In genomic region chr11:44709966-44710365, GRCh38 we compare ENCODE assay signal across 17 cellular contexts. TPM values are rescaled to one million over a fixed set of nuclear protein-coding genes. Genes with fewer than 3 reads are reported as not detected.
A peak's percentile ranks its signal among the peaks of the same experiment; 100 is the strongest.
DNase-seq lines count a peak whose midpoint lies in the region; ATAC-seq and TF ChIP-seq lines count a peak whose summit lies in the region.
"Had no signal": no experiment of that assay in that cellular context is flagged by ENCODE, and none has a peak within 500 bp of the region (broad histone marks: within the 10 kb centered on the region; RNA-seq: fewer than 3 reads in every experiment).

No MANE protein-coding gene starts in this region.

- no peaks in the 10 kb centered on the region for H3K79me2 ChIP-seq in osteoblast (ENCODE audit: insufficient read depth, low read length)

- H3K27me3 Mint-ChIP-seq in stimulated activated memory B cell treated with anti-CD40 and anti-IgM and Interleukin-4, amounts not matched to agents 10 μg/mL and 1 μg/mL and 100 μg/mL, for 72 hours, result peaks cover 38% of the 10 kb centered on the region

- no peak overlapping the region for H3K4me3 ChIP-seq in fibroblast of mammary gland (ENCODE audit: control insufficient read depth, low read depth, low read length)
- no peak overlapping the region for H3K4me3 ChIP-seq in osteoblast (ENCODE audit: insufficient read depth, low read length)
- H3K4me3 ChIP-seq in uterus, result no peak overlapping the region
- no peak overlapping the region for H3K4me3 ChIP-seq in heart right ventricle
- H3K4me3 ChIP-seq: right lobe of liver, tibial artery had no signal

- H3K4me1 Mint-ChIP-seq in stimulated activated memory B cell treated with anti-CD40 and anti-IgM and Interleukin-4, amounts not matched to agents 10 μg/mL and 1 μg/mL and 100 μg/mL, for 72 hours, result no peaks in the 10 kb centered on the region
- H3K4me1 Mint-ChIP-seq: activated B cell treated with CpG ODN at 0.5 μM for 24 hours, immature natural killer cell had no signal

- intact Hi-C loops in uterus (cut with DNase I; ENCODE audit: low total_unique reads) (no loop called here), heart right ventricle (cut with DNase I) (loop anchor here in 2 of 10 donors (10.0 kb wide), 1 partner anchor 75 kb away; no protein-coding TSS in a partner anchor)

- peak overlapping the region; percentile 34 for H3K4me2 ChIP-seq in osteoblast (ENCODE audit: insufficient read depth, low read length)

- 74 to 82% methylated on average over 3 of the region's 3 CpGs for WGBS in heart right ventricle, 2 donors

- H2AFZ ChIP-seq in osteoblast (ENCODE audit: low read length), result no peak overlapping the region

- H3K4me1 ChIP-seq in osteoblast (ENCODE audit: insufficient read depth, low read length) (peaks cover 34% of the 10 kb centered on the region), uterus (no peaks in the 10 kb centered on the region), heart right ventricle (peaks cover 0 to 21% (median 0%) of the 10 kb centered on the region in 9 donors)

- TF ChIP-seq CTCF in fibroblast of mammary gland (conservative IDR thresholded peaks at IDR 0.05; ENCODE audit: control insufficient read depth, insufficient read depth, low read depth, low read length) (no peak), osteoblast (IDR thresholded peaks at IDR 0.05; ENCODE audit: extremely low read depth, low read depth, low read length) (no peak), uterus (IDR thresholded peaks at IDR 0.05) (no peak), heart right ventricle (IDR thresholded peaks at IDR 0.05) (no peak)

- H3K36me3 Mint-ChIP-seq in stimulated activated memory B cell treated with anti-CD40 and anti-IgM and Interleukin-4, amounts not matched to agents 10 μg/mL and 1 μg/mL and 100 μg/mL, for 72 hours, result no peaks in the 10 kb centered on the region
- H3K36me3 Mint-ChIP-seq: immature natural killer cell, T-cell had no signal

- H3K9me3 ChIP-seq in osteoblast (ENCODE audit: low read depth, low read length), result no peaks in the 10 kb centered on the region
- H3K9me3 ChIP-seq in uterus, result no peaks in the 10 kb centered on the region
- peaks cover 0 to 7% (median 0%) of the 10 kb centered on the region in 11 donors for H3K9me3 ChIP-seq in heart right ventricle
- H3K9me3 ChIP-seq: right lobe of liver had no signal

- no peak for ATAC-seq in stimulated activated memory B cell treated with anti-CD40 and anti-IgM and Interleukin-4, amounts not matched to agents 10 μg/mL and 1 μg/mL and 100 μg/mL, for 72 hours
- ATAC-seq in heart right ventricle, result no peak
- ATAC-seq: T-cell had no signal

- DNase-seq in EL, result peak; percentile 33
- DNase-seq in fibroblast of mammary gland (ENCODE audit: low read depth), result peak; percentile 57
- DNase-seq in osteoblast (ENCODE audit: insufficient read length, low spot score, missing footprints), result peak; percentile 86
- no peak for DNase-seq in NCI-H2107 treated with DMSO at 0.1 percent for 48 hours (lab: John Stamatoyannopoulos, UW; ENCODE audit: unreplicated experiment)
- no peak for DNase-seq in uterus
- no peak for DNase-seq in heart right ventricle
- DNase-seq: activated B cell treated with CpG ODN at 0.5 μM for 24 hours; activated effector memory CD4-positive, alpha-beta T cell treated with Interleukin-2 at 50 U/mL for 16 hours; immature natural killer cell; NCI-H2029 treated with DMSO at 0.1 percent for 48 hours; NCI-H69; stimulated activated CD4-positive, alpha-beta T cell treated with anti-CD3 and anti-CD28 coated beads, Interleukin-4, amount 100 ng/mL, for 1 hour; T-cell; tibial artery had no signal

- no peaks in the 10 kb centered on the region for H3K36me3 ChIP-seq in osteoblast (ENCODE audit: insufficient read depth, low read length)
- H3K36me3 ChIP-seq in uterus, result no peaks in the 10 kb centered on the region
- H3K36me3 ChIP-seq in heart right ventricle, result no peaks in the 10 kb centered on the region
- H3K36me3 ChIP-seq: right lobe of liver, tibial artery had no signal

- no peak overlapping the region for H3K27ac ChIP-seq in osteoblast (ENCODE audit: low read depth, low read length)
- no peak overlapping the region for H3K27ac ChIP-seq in uterus
- no peak overlapping the region for H3K27ac ChIP-seq in heart right ventricle
- H3K27ac ChIP-seq: right lobe of liver, tibial artery had no signal

- TF ChIP-seq POLR2A in uterus (IDR thresholded peaks at IDR 0.05), result no peak

- peaks cover 14% of the 10 kb centered on the region for H3K9me3 Mint-ChIP-seq in stimulated activated memory B cell treated with anti-CD40 and anti-IgM and Interleukin-4, amounts not matched to agents 10 μg/mL and 1 μg/mL and 100 μg/mL, for 72 hours
- H3K9me3 Mint-ChIP-seq: immature natural killer cell had no signal

- no peak overlapping the region for H3K4me3 Mint-ChIP-seq in stimulated activated memory B cell treated with anti-CD40 and anti-IgM and Interleukin-4, amounts not matched to agents 10 μg/mL and 1 μg/mL and 100 μg/mL, for 72 hours
- H3K4me3 Mint-ChIP-seq: activated B cell treated with CpG ODN at 0.5 μM for 24 hours, immature natural killer cell, T-cell had no signal

- H3K27me3 ChIP-seq in osteoblast (ENCODE audit: insufficient read depth, low read length) (peaks cover 17% of the 10 kb centered on the region), uterus (no peaks in the 10 kb centered on the region), heart right ventricle (no peaks in the 10 kb centered on the region)
- H3K27me3 ChIP-seq: right lobe of liver, tibial artery had no signal

- H4K20me1 ChIP-seq in osteoblast (ENCODE audit: insufficient read depth, low read length), result no peaks in the 10 kb centered on the region

- H3K27ac Mint-ChIP-seq in stimulated activated memory B cell treated with anti-CD40 and anti-IgM and Interleukin-4, amounts not matched to agents 10 μg/mL and 1 μg/mL and 100 μg/mL, for 72 hours, result no peak overlapping the region
- H3K27ac Mint-ChIP-seq: activated B cell treated with CpG ODN at 0.5 μM for 24 hours, immature natural killer cell, T-cell had no signal

TF ChIP-seq in PFSK-1, 5 proteins besides CTCF, POLR2A, EP300 and RAD21:
- TF ChIP-seq FOXP2 (optimal IDR thresholded peaks at IDR 0.05; ENCODE audit: borderline replicate concordance, extremely low read depth, extremely low read length, insufficient read depth) (no peak), SIN3A (IDR thresholded peaks at IDR 0.05; ENCODE audit: borderline replicate concordance, insufficient read depth, low read length) (0 out of 2 replicates have a peak, but pooled peaks have one; percentile 23), TAF1 (IDR thresholded peaks at IDR 0.05; ENCODE audit: borderline replicate concordance, insufficient read depth, low read length) (no peak)

RNA-seq across cellular contexts. Expression of gene TSPAN18, which starts 16.8 kb away (rescaled TPM):
- 26.6 TPM for polyA plus RNA-seq in PFSK-1 (2012; ENCODE audit: insufficient read length, low read depth)
- total RNA-seq in osteoblast (3.2 and 5.8 TPM in 2 replicates), uterus (100 to 1,000 TPM in 1 of 4 donors, 10 to 100 TPM in 1, 1 to 10 TPM in 2; 1.2 to 117 (median 20.1) TPM), heart right ventricle (100 to 1,000 TPM in 4 of 10 donors, 10 to 100 TPM in 6; 74.2 to 140 (median 95.2) TPM)
- 10 to 100 TPM; 37.7 to 42.6 TPM for polyA plus RNA-seq in heart right ventricle

Comparison
In these comparisons a context has a peak if more than half of its experiments do, and no peak if none do; other contexts are left out.
1. DNase-seq: peak in EL (single experiment), fibroblast of mammary gland (single experiment) and osteoblast (single experiment); none in NCI-H2107 treated with DMSO at 0.1 percent for 48 hours (single experiment), uterus (0 of 2) and heart right ventricle (0 of 2).